In the genomic region with DNA sequence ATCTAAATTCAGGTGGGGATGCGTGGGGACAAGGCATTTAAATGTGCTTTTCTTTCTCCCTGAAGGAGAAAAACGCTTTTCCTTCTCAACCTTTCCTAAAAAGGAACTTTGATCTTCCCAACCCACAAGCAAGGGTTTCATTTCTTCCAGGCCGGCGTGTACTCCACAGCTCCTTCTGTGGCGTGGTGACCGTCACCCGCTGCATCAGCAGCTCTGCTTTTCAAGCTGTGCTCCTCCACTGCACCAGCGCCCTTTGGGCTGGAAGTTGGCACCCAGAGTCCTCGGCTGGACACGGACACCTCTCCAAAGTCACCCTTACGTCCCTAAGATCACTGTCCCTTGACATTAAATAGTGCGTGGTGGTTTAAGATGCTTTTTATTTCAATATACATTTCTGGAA, we compare ENCODE assay signal across 12 cellular contexts. TPM values are rescaled to one million over a fixed set of nuclear protein-coding genes. Genes with fewer than 3 reads are reported as not detected.
A peak's percentile ranks its signal among the peaks of the same experiment; 100 is the strongest.
DNase-seq lines count a peak whose midpoint lies in the region; ATAC-seq and TF ChIP-seq lines count a peak whose summit lies in the region.
"Had no signal": no experiment of that assay in that cellular context is flagged by ENCODE, and none has a peak within 500 bp of the region (broad histone marks: within the 10 kb centered on the region; RNA-seq: fewer than 3 reads in every experiment).

No MANE protein-coding gene starts in this region.

- H3K56ac ChIP-seq in IMR-90 (ENCODE audit: extremely low read depth, insufficient read depth, low read length) = peak overlapping the region; percentile 34

- peaks cover 44% of the 10 kb centered on the region for H3K4me1 Mint-ChIP-seq in central memory CD8-positive, alpha-beta T cell

- TF ChIP-seq CTCF in IMR-90 (conservative IDR thresholded peaks at IDR 0.05; ENCODE audit: low read depth, low read length) (no peak), smooth muscle cell (IDR thresholded peaks at IDR 0.05; ENCODE audit: borderline replicate concordance, insufficient read depth, poor library complexity, severe bottlenecking) (no peak)

- H3K27ac ChIP-seq in IMR-90 (ENCODE audit: insufficient read depth, low read length) (peak overlapping the region; percentile 51), smooth muscle cell (ENCODE audit: low read depth) (peak overlapping the region; percentile 54)

- ATAC-seq in IMR-90 (ENCODE audit: low read depth) (no peak), HG03439 (IDR thresholded peaks at IDR 0.05; ENCODE audit: unreplicated experiment) (no peak), GM18858 (IDR thresholded peaks at IDR 0.05; ENCODE audit: unreplicated experiment) (no peak)
- no peak for ATAC-seq in central memory CD8-positive, alpha-beta T cell (replicated peaks; ENCODE audit: extremely low read depth, poor library complexity, severe bottlenecking)
- no peak for ATAC-seq in activated CD4-positive, CD25-positive, alpha-beta regulatory T cell treated with anti-CD3 and anti-CD28 coated beads, Interleukin-2, amount 50 U/mL, for 24 hours

- H3K4me3 Mint-ChIP-seq in central memory CD8-positive, alpha-beta T cell = no peak overlapping the region
- H3K4me3 Mint-ChIP-seq: activated naive CD4-positive, alpha-beta T cell treated with anti-CD3 and anti-CD28 coated beads, Interleukin-2, amount 50 U/mL, for 24 hours; CD4-positive, alpha-beta T cell had no signal

- POLR2A ChIA-PET in IMR-90 (lab: Charles Lee; ENCODE audit: unreplicated experiment) = interaction anchor here (0.6 kb wide), 1 partner anchor 1337 kb away, joined by 3 read pairs; no protein-coding TSS in a partner anchor

- H3K79me2 ChIP-seq in smooth muscle cell (ENCODE audit: low read depth) = peaks cover 16% of the 10 kb centered on the region

- H3K9me1 ChIP-seq in IMR-90 (ENCODE audit: insufficient read depth, low read length) = peaks cover 7% of the 10 kb centered on the region; the same call in 1 of the 2 replicates

- peak overlapping the region; percentile 39 for H3K14ac ChIP-seq in IMR-90 (replicated peaks; ENCODE audit: low read depth, low read length)

- intact Hi-C loops in IMR-90 (cut with micrococcal nuclease) = loop anchor here (5.0 kb wide), 1 partner anchor 478 kb away; no protein-coding TSS in a partner anchor

- TF ChIP-seq POLR2A in IMR-90 (IDR thresholded peaks at IDR 0.05; ENCODE audit: low read depth, low read length) = no peak

- H3K9me3 Mint-ChIP-seq in central memory CD8-positive, alpha-beta T cell = no peaks in the 10 kb centered on the region
- H3K9me3 Mint-ChIP-seq: activated naive CD4-positive, alpha-beta T cell treated with anti-CD3 and anti-CD28 coated beads, Interleukin-2, amount 50 U/mL, for 24 hours; CD4-positive, alpha-beta T cell had no signal

- dilution Hi-C loops in IMR-90 (cut with HindIII; ENCODE audit: low sequenced_read_pairs, unreplicated experiment) = no loop called here

- no peaks in the 10 kb centered on the region for H3K27me3 Mint-ChIP-seq in central memory CD8-positive, alpha-beta T cell
- H3K27me3 Mint-ChIP-seq: activated naive CD4-positive, alpha-beta T cell treated with anti-CD3 and anti-CD28 coated beads, Interleukin-2, amount 50 U/mL, for 24 hours; CD4-positive, alpha-beta T cell had no signal

- in situ Hi-C loops in IMR-90 (cut with MboI; ENCODE audit: low sequenced_read_pairs) = loop anchor here (10.0 kb wide), 1 partner anchor 166 kb away; no protein-coding TSS in a partner anchor

- peak overlapping the region; percentile 51 for H2AK9ac ChIP-seq in IMR-90 (replicated peaks; ENCODE audit: low read depth, low read length, poor library complexity)

- H4K91ac ChIP-seq in IMR-90 (ENCODE audit: insufficient read depth, low read depth, low read length) = peak overlapping the region; percentile 90

- H3K9ac ChIP-seq in IMR-90 (ENCODE audit: low read depth, low read length) = peak overlapping the region; percentile 65; the same call in 1 of the 2 replicates
- H3K9ac ChIP-seq in smooth muscle cell (ENCODE audit: low read depth) = peak overlapping the region; percentile 44

- peak overlapping the region; percentile 10; the same call in 1 of the 3 replicates for H2BK15ac ChIP-seq in IMR-90 (ENCODE audit: low read depth, low read length)

- no peak for TF ChIP-seq RAD21 in IMR-90 (IDR thresholded peaks at IDR 0.05; ENCODE audit: low read length)

- peak overlapping the region; percentile 98 for H2BK5ac ChIP-seq in IMR-90 (ENCODE audit: low read depth, low read length, poor library complexity, severe bottlenecking)

- no TSS peak for BruUV-seq in IMR-90 (replicated peaks; lab: Mats Ljungman, UMichigan)

- H3K27ac Mint-ChIP-seq in central memory CD8-positive, alpha-beta T cell (ENCODE audit: low read depth) = peak overlapping the region; percentile 46
- H3K27ac Mint-ChIP-seq: activated naive CD4-positive, alpha-beta T cell treated with anti-CD3 and anti-CD28 coated beads, Interleukin-2, amount 50 U/mL, for 24 hours; CD4-positive, alpha-beta T cell had no signal

- no peaks in the 10 kb centered on the region for H3K27me3 ChIP-seq in IMR-90 (ENCODE audit: control insufficient read depth, insufficient read depth, low read length)
- H3K27me3 ChIP-seq in smooth muscle cell (ENCODE audit: low read depth) = no peaks in the 10 kb centered on the region

- H2AK5ac ChIP-seq in IMR-90 (ENCODE audit: low read depth, low read length) = peak overlapping the region; percentile 92

- H3K4me2 ChIP-seq in IMR-90 (ENCODE audit: low read depth, low read length) = peak overlapping the region; percentile 87
- peak overlapping the region; percentile 35 for H3K4me2 ChIP-seq in smooth muscle cell

- peak overlapping the region; percentile 44 for H2BK20ac ChIP-seq in IMR-90 (ENCODE audit: low read depth, low read length)

- H3K23ac ChIP-seq in IMR-90 (ENCODE audit: low read depth, low read length) = peak overlapping the region; percentile 6; the same call in 1 of the 2 replicates

- H3K79me1 ChIP-seq in IMR-90 (ENCODE audit: low read depth in 1 of 2, low read length in 2 of 2) = peaks cover 41 to 47% of the 10 kb centered on the region in 2 experiments

- H4K20me1 ChIP-seq in IMR-90 (ENCODE audit: insufficient read depth, low read length) (peaks cover 15% of the 10 kb centered on the region; the same call in 1 of the 2 replicates), smooth muscle cell (ENCODE audit: low read depth) (peaks cover 79% of the 10 kb centered on the region)

- no peak overlapping the region for H2AFZ ChIP-seq in IMR-90 (replicated peaks; ENCODE audit: low read length, poor library complexity)
- H2AFZ ChIP-seq in smooth muscle cell (ENCODE audit: low read depth) = no peak overlapping the region

- H3K9me3 ChIP-seq in IMR-90 (ENCODE audit: control insufficient read depth, insufficient read depth, low read length) = no peaks in the 10 kb centered on the region
- no peaks in the 10 kb centered on the region for H3K9me3 ChIP-seq in smooth muscle cell (replicated peaks; ENCODE audit: low read depth)

- peaks cover 18% of the 10 kb centered on the region for H3F3A ChIP-seq in smooth muscle cell (ENCODE audit: low read depth)

- DNase-seq in IMR-90 (no peak), kidney tubule cell (ENCODE audit: low spot score) (peak; percentile 32), smooth muscle cell (lab: John Stamatoyannopoulos, UW; ENCODE audit: unreplicated experiment) (no peak), activated gamma-delta T cell treated with Interleukin-2 at 50 U/mL for 16 hours (no peak)
- DNase-seq in central memory CD8-positive, alpha-beta T cell (ENCODE audit: low spot score in 2 of 2) = no peak
- DNase-seq: CD4-positive, alpha-beta T cell; midbrain; substantia nigra had no signal

- peak overlapping the region; percentile 61 to 76 for H4K8ac ChIP-seq in IMR-90 (ENCODE audit: low read depth in 2 of 2, low read length in 2 of 2)

- H3K4me1 ChIP-seq in IMR-90 (ENCODE audit: control insufficient read depth, insufficient read depth, low read length) (peaks cover 20% of the 10 kb centered on the region), smooth muscle cell (ENCODE audit: low read depth) (peaks cover 29% of the 10 kb centered on the region)

- peak overlapping the region; percentile 61 for H3K4ac ChIP-seq in IMR-90 (ENCODE audit: low read depth, low read length)

- H2BK120ac ChIP-seq in IMR-90 (ENCODE audit: low read depth, low read length) = peak overlapping the region; percentile 77

- WGBS in IMR-90 (ENCODE audit: extremely low coverage in 2 of 2, insufficient read length in 1 of 2), 2 experiments = 88% methylated on average over 3 of the region's 12 CpGs; no CpG with 5 or more reads in 1 of the 2 experiments
- 69% methylated on average over 12 of the region's 12 CpGs for WGBS in smooth muscle cell (ENCODE audit: low lambda C conversion rate)

- peaks cover 9% of the 10 kb centered on the region for H3K36me3 Mint-ChIP-seq in central memory CD8-positive, alpha-beta T cell (ENCODE audit: insufficient read depth)

- CTCF ChIA-PET in IMR-90 (lab: Yijun Ruan, JAX) = interaction anchor here (0.5 to 0.8 kb wide), 2 partner anchors 22 to 436 kb away, joined by 3 to 7 read pairs; no protein-coding TSS in a partner anchor

- peak overlapping the region; percentile 42 for H3K18ac ChIP-seq in IMR-90 (ENCODE audit: low read depth, low read length)

- peak overlapping the region; percentile 87 for H4K5ac ChIP-seq in IMR-90 (ENCODE audit: low read depth, low read length)

- H3K36me3 ChIP-seq in IMR-90 (ENCODE audit: control insufficient read depth, insufficient read depth, low read length) (no peaks in the 10 kb centered on the region), smooth muscle cell (ENCODE audit: low read depth) (no peaks in the 10 kb centered on the region)

- H3K4me3 ChIP-seq in IMR-90 (ENCODE audit: insufficient read depth, low read depth, low read length) = peak overlapping the region; percentile 36; the same call in 1 of the 2 replicates
- no peak overlapping the region for H3K4me3 ChIP-seq in smooth muscle cell

TF ChIP-seq in IMR-90, 13 proteins besides CTCF, POLR2A, EP300 and RAD21:
- 0 out of 2 replicates have a peak, but pooled peaks have one; percentile 10 for TF ChIP-seq CHD1 (IDR thresholded peaks at IDR 0.05; ENCODE audit: low read depth, low read length)
- no peak for TF ChIP-seq CEBPB (IDR thresholded peaks at IDR 0.05; ENCODE audit: low read depth, low read length)

RNA-seq across cellular contexts. Expression of a gene that starts 54.3 kb away (rescaled TPM):
- total RNA-seq in IMR-90 (2012; rRNA removed) (8.9 and 9.5 TPM in 2 replicates), smooth muscle cell (8.2 and 14.2 TPM in 2 replicates)
- polyA plus RNA-seq in IMR-90 (2012; rRNA removed) (22.0 and 22.5 TPM in 2 replicates), smooth muscle cell (15.2 and 23.1 TPM in 2 replicates)
- 16.8 and 24.0 TPM in 2 replicates for polyA plus RNA-seq in IMR-90 (2012; cell fraction: cytosol; rRNA removed)
- 21.7 and 28.9 TPM in 2 replicates for polyA plus RNA-seq in IMR-90 (2012; cell fraction: nucleus; rRNA removed; ENCODE audit: low replicate concordance)

RNA-seq across cellular contexts. Expression of a gene that starts 56.8 kb away (rescaled TPM):
- total RNA-seq in IMR-90 (2012; rRNA removed) (56.1 and 62.6 TPM in 2 replicates), smooth muscle cell (18.6 and 27.6 TPM in 2 replicates)
- polyA plus RNA-seq in IMR-90 (2012; rRNA removed) (25.3 and 28.1 TPM in 2 replicates), smooth muscle cell (30.0 and 35.2 TPM in 2 replicates)
- polyA plus RNA-seq in IMR-90 (2012; cell fraction: cytosol; rRNA removed) = 15.5 and 19.7 TPM in 2 replicates
- polyA plus RNA-seq in IMR-90 (2012; cell fraction: nucleus; rRNA removed; ENCODE audit: low replicate concordance) = 8.5 and 12.8 TPM in 2 replicates
